Comparison of ENCODE assay signal across 1 cellular context in the genomic region with DNA sequence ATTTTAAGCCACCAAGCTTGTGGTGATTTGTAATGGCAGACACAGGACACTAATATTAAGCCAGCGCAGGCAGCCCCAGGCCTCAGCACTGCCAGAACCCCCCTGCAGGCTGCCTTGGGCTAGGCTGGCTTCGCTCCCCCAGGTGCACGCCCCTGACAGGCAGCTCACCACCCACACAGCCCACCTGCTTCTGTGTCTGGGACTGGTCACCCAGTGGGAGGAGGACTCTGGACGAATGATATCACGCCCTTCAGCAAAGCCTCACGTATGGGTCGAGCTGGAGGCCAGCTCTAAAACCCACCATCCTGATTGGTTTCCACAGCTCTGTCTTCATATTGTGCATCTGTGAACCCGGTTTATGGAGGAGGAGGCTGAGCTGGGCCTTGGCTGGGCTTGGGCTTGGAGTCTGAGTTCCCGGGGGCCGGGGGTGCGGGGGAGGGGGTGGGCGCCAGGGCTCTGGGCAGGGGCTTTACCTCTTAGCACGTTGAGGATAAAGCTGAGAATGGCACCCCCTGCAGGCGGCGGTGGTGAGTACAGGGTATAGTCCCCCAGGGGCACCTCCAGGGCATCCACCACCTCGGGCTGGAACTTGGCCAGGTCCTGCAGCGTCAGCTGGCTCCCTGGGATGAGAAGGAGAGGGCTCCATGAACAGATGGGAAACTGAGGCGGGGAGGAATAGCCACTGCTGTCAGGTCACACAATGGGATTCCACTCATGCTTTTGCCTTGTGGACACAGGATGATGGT.
TF ChIP-seq lines count a peak whose summit lies in the region.

No MANE protein-coding gene starts in this region.

TF ChIP-seq in A549, 52 proteins besides CTCF, POLR2A, EP300 and RAD21 (continued from another document):
- TF ChIP-seq, protein P1, sequence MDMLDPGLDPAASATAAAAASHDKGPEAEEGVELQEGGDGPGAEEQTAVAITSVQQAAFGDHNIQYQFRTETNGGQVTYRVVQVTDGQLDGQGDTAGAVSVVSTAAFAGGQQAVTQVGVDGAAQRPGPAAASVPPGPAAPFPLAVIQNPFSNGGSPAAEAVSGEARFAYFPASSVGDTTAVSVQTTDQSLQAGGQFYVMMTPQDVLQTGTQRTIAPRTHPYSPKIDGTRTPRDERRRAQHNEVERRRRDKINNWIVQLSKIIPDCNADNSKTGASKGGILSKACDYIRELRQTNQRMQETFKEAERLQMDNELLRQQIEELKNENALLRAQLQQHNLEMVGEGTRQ (IDR thresholded peaks at IDR 0.05), result no peak
- no peak for TF ChIP-seq NFE2L2 (conservative IDR thresholded peaks at IDR 0.05; ENCODE audit: low read length)
- no peak for TF ChIP-seq MYC (IDR thresholded peaks at IDR 0.05; ENCODE audit: borderline replicate concordance, low read length)
- TF ChIP-seq, protein P2, sequence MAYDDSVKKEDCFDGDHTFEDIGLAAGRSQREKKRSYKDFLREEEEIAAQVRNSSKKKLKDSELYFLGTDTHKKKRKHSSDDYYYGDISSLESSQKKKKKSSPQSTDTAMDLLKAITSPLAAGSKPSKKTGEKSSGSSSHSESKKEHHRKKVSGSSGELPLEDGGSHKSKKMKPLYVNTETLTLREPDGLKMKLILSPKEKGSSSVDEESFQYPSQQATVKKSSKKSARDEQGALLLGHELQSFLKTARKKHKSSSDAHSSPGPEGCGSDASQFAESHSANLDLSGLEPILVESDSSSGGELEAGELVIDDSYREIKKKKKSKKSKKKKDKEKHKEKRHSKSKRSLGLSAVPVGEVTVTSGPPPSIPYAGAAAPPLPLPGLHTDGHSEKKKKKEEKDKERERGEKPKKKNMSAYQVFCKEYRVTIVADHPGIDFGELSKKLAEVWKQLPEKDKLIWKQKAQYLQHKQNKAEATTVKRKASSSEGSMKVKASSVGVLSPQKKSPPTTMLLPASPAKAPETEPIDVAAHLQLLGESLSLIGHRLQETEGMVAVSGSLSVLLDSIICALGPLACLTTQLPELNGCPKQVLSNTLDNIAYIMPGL (CRISPR knock-in tag; IDR thresholded peaks at IDR 0.05; ENCODE audit: borderline replicate concordance), result no peak
- no peak for TF ChIP-seq ZC3H11A (IDR thresholded peaks at IDR 0.05)
